In the genomic region with DNA sequence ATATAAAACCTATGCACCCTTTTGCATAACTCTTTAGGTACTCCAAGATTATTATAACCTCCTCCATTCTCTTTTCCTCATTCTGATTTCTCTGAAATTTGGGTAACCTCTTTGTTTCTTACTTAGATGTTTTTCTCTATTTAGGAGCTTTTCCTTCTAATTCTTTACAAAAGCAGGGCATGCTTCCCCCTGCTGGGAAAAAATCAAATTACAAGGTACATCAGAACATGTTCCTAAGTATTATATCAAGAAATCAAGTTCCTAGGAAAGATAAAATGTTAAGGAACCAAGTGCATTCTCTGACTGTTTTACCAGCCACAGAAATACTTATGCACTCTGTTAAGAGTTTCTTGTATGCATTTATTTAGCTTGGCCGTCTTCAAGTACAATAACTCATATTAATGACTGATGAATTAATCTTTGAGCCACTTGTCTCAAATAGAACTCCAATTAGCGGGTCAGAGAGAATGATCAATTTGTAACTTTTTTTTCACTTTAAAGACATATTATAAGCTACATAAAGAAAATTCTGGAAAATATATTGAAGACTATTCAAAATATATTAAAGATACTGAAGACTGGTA, we compare ENCODE assay signal across 9 cellular contexts. TPM values are rescaled to one million over a fixed set of nuclear protein-coding genes. Genes with fewer than 3 reads are reported as not detected.
DNase-seq lines count a peak whose midpoint lies in the region; ATAC-seq and TF ChIP-seq lines count a peak whose summit lies in the region.
"Had no signal": no experiment of that assay in that cellular context is flagged by ENCODE, and none has a peak within 500 bp of the region (broad histone marks: within the 10 kb centered on the region; RNA-seq: fewer than 3 reads in every experiment).

No MANE protein-coding gene starts in this region.

- H3K27me3 Mint-ChIP-seq in Caco-2 (ENCODE audit: insufficient read depth, unreplicated experiment) = no peaks in the 10 kb centered on the region
- H3K27me3 Mint-ChIP-seq in WTC11 (ENCODE audit: low read depth) = no peaks in the 10 kb centered on the region; the same call in 1 of the 2 replicates

- H3K36me3 ChIP-seq in Caco-2 (ENCODE audit: control insufficient read depth, insufficient read depth, low read length) = no peaks in the 10 kb centered on the region
- no peaks in the 10 kb centered on the region for H3K36me3 ChIP-seq in left lung
- peaks cover 0 to 2% of the 10 kb centered on the region in 2 donors for H3K36me3 ChIP-seq in uterus

- TF ChIP-seq CTCF in Caco-2 (IDR thresholded peaks at IDR 0.05; ENCODE audit: insufficient read depth in 1 of 2, low read depth in 1 of 2, low read length in 1 of 2, severe bottlenecking in 1 of 2, unreplicated experiment in 1 of 2) (peak; percentile 57 to 70), WTC11 (IDR thresholded peaks at IDR 0.05) (peak; percentile 44; the same call in 1 of the 2 replicates), left lung (IDR thresholded peaks at IDR 0.05) (peak; percentile 39 to 64), uterus (IDR thresholded peaks at IDR 0.05) (peak in 2 of 4 experiments; percentile 13 to 26)

- ATAC-seq in WTC11 = no peak
- ATAC-seq in left lung = peak; percentile 11
- no peak for ATAC-seq in GM18858 (IDR thresholded peaks at IDR 0.05; ENCODE audit: unreplicated experiment)
- ATAC-seq in left ventricle myocardium superior = no peak

- H3K36me3 Mint-ChIP-seq in Caco-2 (ENCODE audit: insufficient read depth, unreplicated experiment) (no peaks in the 10 kb centered on the region), WTC11 (no peaks in the 10 kb centered on the region)

- H3K4me3 Mint-ChIP-seq in Caco-2 (ENCODE audit: unreplicated experiment) (no peak overlapping the region), WTC11 (peak overlapping the region; percentile 15; the same call in 1 of the 2 replicates)

- intact Hi-C loops in Caco-2 (cut with micrococcal nuclease; ENCODE audit: unreplicated experiment) (loop anchor here (1.0 kb wide), 1 partner anchor 475 kb away; no protein-coding TSS in a partner anchor), left lung (cut with DNase I) (loop anchor here in 1 of 2 donors (10.0 kb wide), 1 partner anchor 469 kb away; no protein-coding TSS in a partner anchor), left ventricle myocardium superior (cut with micrococcal nuclease) (no loop called here), uterus (cut with DNase I; ENCODE audit: low total_unique reads) (no loop called here)

- DNase-seq in Caco-2 (peak in 1 of 2 experiments; percentile 40), WTC11 (ENCODE audit: low spot score) (no peak), left lung (no peak), left ventricle myocardium superior (no peak), epidermal melanocyte (ENCODE audit: insufficient read length, low spot score) (no peak), uterus (no peak)
- peak; percentile 26 for DNase-seq in Jurkat, Clone E6-1 (ENCODE audit: low read depth, low spot score)

- POLR2A ChIA-PET in Caco-2 (lab: Charles Lee) (no interaction called here), WTC11 (lab: Charles Lee) (no interaction called here)

- TF ChIP-seq POLR2A in uterus (IDR thresholded peaks at IDR 0.05) = no peak

- H3K27me3 ChIP-seq in Caco-2 (replicated peaks; ENCODE audit: control insufficient read depth, insufficient read depth, low read length) (no peaks in the 10 kb centered on the region), left lung (peaks cover 0 to 30% of the 10 kb centered on the region in 2 donors), uterus (no peaks in the 10 kb centered on the region)

- no peaks in the 10 kb centered on the region for H3K4me1 ChIP-seq in Caco-2
- H3K4me1 ChIP-seq in left lung = peaks cover 5 to 6% of the 10 kb centered on the region in 2 donors
- no peaks in the 10 kb centered on the region for H3K4me1 ChIP-seq in uterus

- H3K4me3 ChIP-seq in Caco-2 (ENCODE audit: low read depth, low read length) (no peak overlapping the region), left lung (peak overlapping the region in 1 of 2 donors; percentile 53), uterus (no peak overlapping the region)
- H3K4me3 ChIP-seq in Jurkat, Clone E6-1 (ENCODE audit: low read length) = no peak overlapping the region

- no peak overlapping the region for H3K27ac ChIP-seq in left lung
- H3K27ac ChIP-seq in uterus = no peak overlapping the region

- no peak overlapping the region for H3K27ac Mint-ChIP-seq in Caco-2 (ENCODE audit: unreplicated experiment)
- no peak overlapping the region for H3K27ac Mint-ChIP-seq in WTC11

- no TSS peak for BruUV-seq in Caco-2 (replicated peaks; lab: Mats Ljungman, UMichigan)

- H3K9me3 ChIP-seq in Caco-2 = no peaks in the 10 kb centered on the region
- no peaks in the 10 kb centered on the region for H3K9me3 ChIP-seq in left lung
- H3K9me3 ChIP-seq in uterus = no peaks in the 10 kb centered on the region

- CTCF ChIA-PET in Caco-2 (lab: Charles Lee) (no interaction called here), WTC11 (lab: Charles Lee) (interaction anchor here (1.0 to 1.3 kb wide), 4 partner anchors 10 to 572 kb away, joined by 3 to 5 read pairs (median 4); no protein-coding TSS in a partner anchor)

- H3K4me1 Mint-ChIP-seq in Caco-2 (ENCODE audit: low read depth, unreplicated experiment) (no peaks in the 10 kb centered on the region), WTC11 (peaks cover 5% of the 10 kb centered on the region)

- H3K9me3 Mint-ChIP-seq in Caco-2 (ENCODE audit: unreplicated experiment) (no peaks in the 10 kb centered on the region), WTC11 (peaks cover 9% of the 10 kb centered on the region; the same call in 1 of the 2 replicates)

TF ChIP-seq in WTC11, 78 proteins besides CTCF, POLR2A, EP300 and RAD21 (continues in another document):
- TF ChIP-seq TEAD4 (CRISPR knock-in tag; IDR thresholded peaks at IDR 0.05) = no peak
- no peak for TF ChIP-seq ZNF317 (CRISPR knock-in tag; IDR thresholded peaks at IDR 0.05; ENCODE audit: borderline replicate concordance, low read depth)
- TF ChIP-seq, protein P1, sequence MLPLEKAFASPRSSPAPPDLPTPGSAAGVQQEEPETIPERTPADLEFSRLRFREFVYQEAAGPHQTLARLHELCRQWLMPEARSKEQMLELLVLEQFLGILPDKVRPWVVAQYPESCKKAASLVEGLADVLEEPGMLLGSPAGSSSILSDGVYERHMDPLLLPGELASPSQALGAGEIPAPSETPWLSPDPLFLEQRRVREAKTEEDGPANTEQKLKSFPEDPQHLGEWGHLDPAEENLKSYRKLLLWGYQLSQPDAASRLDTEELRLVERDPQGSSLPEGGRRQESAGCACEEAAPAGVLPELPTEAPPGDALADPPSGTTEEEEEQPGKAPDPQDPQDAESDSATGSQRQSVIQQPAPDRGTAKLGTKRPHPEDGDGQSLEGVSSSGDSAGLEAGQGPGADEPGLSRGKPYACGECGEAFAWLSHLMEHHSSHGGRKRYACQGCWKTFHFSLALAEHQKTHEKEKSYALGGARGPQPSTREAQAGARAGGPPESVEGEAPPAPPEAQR (CRISPR knock-in tag; IDR thresholded peaks at IDR 0.05) = no peak
- TF ChIP-seq, protein P2, sequence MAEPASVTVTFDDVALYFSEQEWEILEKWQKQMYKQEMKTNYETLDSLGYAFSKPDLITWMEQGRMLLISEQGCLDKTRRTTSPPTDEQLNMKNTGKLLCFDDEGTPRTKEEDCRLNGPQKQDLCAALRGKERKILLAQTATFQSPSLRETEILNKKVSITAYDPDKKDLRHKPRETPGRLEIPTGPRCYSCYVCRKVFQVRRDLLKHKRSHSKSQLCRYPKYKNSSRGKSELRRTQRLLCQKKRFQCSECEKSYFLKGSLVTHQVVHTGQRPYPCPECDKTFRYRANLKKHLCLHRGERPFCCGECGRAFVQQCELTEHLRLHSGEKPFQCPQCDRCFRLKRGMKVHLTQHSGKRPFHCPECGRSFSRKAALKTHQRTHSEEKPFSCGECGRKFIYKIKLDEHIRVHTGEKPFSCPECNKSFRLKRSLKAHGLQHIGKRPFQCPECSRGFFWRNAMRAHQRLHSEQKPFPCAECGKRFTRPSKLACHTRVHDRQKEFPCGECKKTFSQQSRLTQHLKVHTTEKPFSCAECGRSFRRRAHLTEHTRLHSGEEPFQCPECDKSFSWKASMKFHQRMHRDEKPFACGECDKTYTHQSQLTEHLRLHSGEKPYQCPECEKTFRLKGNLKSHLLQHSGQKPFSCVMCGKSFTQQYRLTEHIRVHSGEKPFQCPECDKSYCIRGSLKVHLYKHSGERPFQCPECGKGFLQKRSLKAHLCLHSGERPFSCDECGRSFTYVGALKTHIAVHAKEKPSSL (CRISPR knock-in tag; conservative IDR thresholded peaks at IDR 0.05) = no peak
- no peak for TF ChIP-seq ZNF671 (CRISPR knock-in tag; IDR thresholded peaks at IDR 0.05)
- TF ChIP-seq, protein P3, sequence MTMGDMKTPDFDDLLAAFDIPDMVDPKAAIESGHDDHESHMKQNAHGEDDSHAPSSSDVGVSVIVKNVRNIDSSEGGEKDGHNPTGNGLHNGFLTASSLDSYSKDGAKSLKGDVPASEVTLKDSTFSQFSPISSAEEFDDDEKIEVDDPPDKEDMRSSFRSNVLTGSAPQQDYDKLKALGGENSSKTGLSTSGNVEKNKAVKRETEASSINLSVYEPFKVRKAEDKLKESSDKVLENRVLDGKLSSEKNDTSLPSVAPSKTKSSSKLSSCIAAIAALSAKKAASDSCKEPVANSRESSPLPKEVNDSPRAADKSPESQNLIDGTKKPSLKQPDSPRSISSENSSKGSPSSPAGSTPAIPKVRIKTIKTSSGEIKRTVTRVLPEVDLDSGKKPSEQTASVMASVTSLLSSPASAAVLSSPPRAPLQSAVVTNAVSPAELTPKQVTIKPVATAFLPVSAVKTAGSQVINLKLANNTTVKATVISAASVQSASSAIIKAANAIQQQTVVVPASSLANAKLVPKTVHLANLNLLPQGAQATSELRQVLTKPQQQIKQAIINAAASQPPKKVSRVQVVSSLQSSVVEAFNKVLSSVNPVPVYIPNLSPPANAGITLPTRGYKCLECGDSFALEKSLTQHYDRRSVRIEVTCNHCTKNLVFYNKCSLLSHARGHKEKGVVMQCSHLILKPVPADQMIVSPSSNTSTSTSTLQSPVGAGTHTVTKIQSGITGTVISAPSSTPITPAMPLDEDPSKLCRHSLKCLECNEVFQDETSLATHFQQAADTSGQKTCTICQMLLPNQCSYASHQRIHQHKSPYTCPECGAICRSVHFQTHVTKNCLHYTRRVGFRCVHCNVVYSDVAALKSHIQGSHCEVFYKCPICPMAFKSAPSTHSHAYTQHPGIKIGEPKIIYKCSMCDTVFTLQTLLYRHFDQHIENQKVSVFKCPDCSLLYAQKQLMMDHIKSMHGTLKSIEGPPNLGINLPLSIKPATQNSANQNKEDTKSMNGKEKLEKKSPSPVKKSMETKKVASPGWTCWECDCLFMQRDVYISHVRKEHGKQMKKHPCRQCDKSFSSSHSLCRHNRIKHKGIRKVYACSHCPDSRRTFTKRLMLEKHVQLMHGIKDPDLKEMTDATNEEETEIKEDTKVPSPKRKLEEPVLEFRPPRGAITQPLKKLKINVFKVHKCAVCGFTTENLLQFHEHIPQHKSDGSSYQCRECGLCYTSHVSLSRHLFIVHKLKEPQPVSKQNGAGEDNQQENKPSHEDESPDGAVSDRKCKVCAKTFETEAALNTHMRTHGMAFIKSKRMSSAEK (CRISPR knock-in tag; IDR thresholded peaks at IDR 0.05; ENCODE audit: borderline replicate concordance) = no peak
- TF ChIP-seq ZNF138 (CRISPR knock-in tag; conservative IDR thresholded peaks at IDR 0.05) = no peak

RNA-seq across cellular contexts. Expression of a gene that starts 2.1 kb away (rescaled TPM):
- total RNA-seq in Caco-2 (2022) (not detected in 2 replicates), WTC11 (2021) (0.76 to 1.2 TPM (median 0.87 TPM) in 3 replicates), left lung (1 to 10 TPM; 3.5 to 6.1 TPM), left ventricle myocardium superior (not detected), uterus (1 to 10 TPM in 1 of 4 donors, under 1 TPM in 1, not detected in 2; 0.55 to 7.3 TPM)
- not detected for polyA plus RNA-seq in Jurkat, Clone E6-1 (2012; ENCODE audit: insufficient read depth, insufficient read length)
- total RNA-seq: glomerular endothelial cell had no signal
